9 cellular contexts compared by ENCODE assay signal in genomic region chr2:70984576-70985282, GRCh38. TPM values are rescaled to one million over a fixed set of nuclear protein-coding genes. Genes with fewer than 3 reads are reported as not detected.
A peak's percentile ranks its signal among the peaks of the same experiment; 100 is the strongest.
DNase-seq lines count a peak whose midpoint lies in the region; ATAC-seq, FAIRE-seq and TF ChIP-seq lines count a peak whose summit lies in the region.
"Had no signal": no experiment of that assay in that cellular context is flagged by ENCODE, and none has a peak within 500 bp of the region (broad histone marks: within the 10 kb centered on the region; RNA-seq: fewer than 3 reads in every experiment).

No MANE protein-coding gene starts in this region.

- peak; percentile 91 for TF ChIP-seq CTCF in GM10248 (IDR thresholded peaks at IDR 0.05; ENCODE audit: control extremely low read depth, extremely low read depth, low read depth, missing control alignments)
- peak; percentile 54 to 74 (median 61) for TF ChIP-seq CTCF in pancreas (IDR thresholded peaks at IDR 0.05)
- TF ChIP-seq CTCF in upper lobe of left lung (IDR thresholded peaks at IDR 0.05) = peak; percentile 62 to 87 (median 80)

- H3K27ac ChIP-seq in GM23248 = no peak overlapping the region
- H3K27ac ChIP-seq in pancreas = no peak overlapping the region
- H3K27ac ChIP-seq in upper lobe of left lung = no peak overlapping the region

- no peak for TF ChIP-seq POLR2A in upper lobe of left lung (IDR thresholded peaks at IDR 0.05)

- H4K20me1 ChIP-seq in GM23248 (ENCODE audit: insufficient read depth) = no peaks in the 10 kb centered on the region

- H2AFZ ChIP-seq in GM23248 = no peak overlapping the region

- H3K4me2 ChIP-seq in GM23248 (ENCODE audit: unreplicated experiment) = no peak overlapping the region

- H3K9ac ChIP-seq in GM23248 = no peak overlapping the region

- POLR2A ChIA-PET in GM10248 (lab: Yijun Ruan, JAX) = no interaction called here

- no peaks in the 10 kb centered on the region for H3F3A ChIP-seq in GM23248 (ENCODE audit: insufficient read depth)

- H3K4me3 ChIP-seq in GM23248 (no peak overlapping the region), pancreas (no peak overlapping the region), upper lobe of left lung (no peak overlapping the region)

- H3K9me3 ChIP-seq in GM23248 (ENCODE audit: low read depth) = no peaks in the 10 kb centered on the region
- no peaks in the 10 kb centered on the region for H3K9me3 ChIP-seq in pancreas
- no peaks in the 10 kb centered on the region for H3K9me3 ChIP-seq in upper lobe of left lung

- no peaks in the 10 kb centered on the region for H3K4me1 ChIP-seq in GM23248 (ENCODE audit: insufficient read depth)
- H3K4me1 ChIP-seq in pancreas = no peaks in the 10 kb centered on the region
- peaks cover 0 to 12% (median 3%) of the 10 kb centered on the region in 4 donors for H3K4me1 ChIP-seq in upper lobe of left lung

- peak; percentile 71 to 93 (median 85) for ATAC-seq in pancreas
- peak; percentile 82 to 89 for ATAC-seq in upper lobe of left lung (ENCODE audit: low FRiP score in 2 of 2)

- no peaks in the 10 kb centered on the region for H3K9me2 ChIP-seq in GM23248 (ENCODE audit: insufficient read depth)

- FAIRE-seq in pancreas (lab: Jason Lieb, UNC) = no peak

- H3K79me2 ChIP-seq in GM23248 (ENCODE audit: insufficient read depth) = 0 out of 2 replicates have a peak, but pooled peaks cover under 1% of the 10 kb centered on the region

- CTCF ChIA-PET in GM10248 (lab: Yijun Ruan, JAX) = interaction anchor here (0.6 to 16.4 kb wide), 23 partner anchors 8 to 347 kb away, joined by 3 to 172 read pairs (median 4); partner anchors contain the start of genes NAGK, TEX261 and ZNF638

- WGBS in GM23248 (ENCODE audit: low coverage in 1 of 2, low lambda C conversion rate in 2 of 2, missing lambda C conversion rate in 2 of 2), 2 experiments = 60 to 67% methylated on average over 26 to 32 of the region's 32 CpGs
- WGBS in pancreas, 2 donors = 29 to 31% methylated on average over 32 of the region's 32 CpGs
- WGBS in upper lobe of left lung, 2 donors = 38 to 45% methylated on average over 10 to 31 of the region's 32 CpGs

- no peak for TF ChIP-seq EP300 in upper lobe of left lung (IDR thresholded peaks at IDR 0.05)

- peaks cover 6% of the 10 kb centered on the region; the same call in 1 of the 2 replicates for H3K36me3 ChIP-seq in GM23248 (ENCODE audit: low read depth)
- H3K36me3 ChIP-seq in pancreas = peaks cover 4 to 29% (median 11%) of the 10 kb centered on the region in 3 donors
- peaks cover 3 to 46% (median 42%) of the 10 kb centered on the region in 4 donors for H3K36me3 ChIP-seq in upper lobe of left lung

- in situ Hi-C loops in GM23248 (cut with MboI) = no loop called here

- peak; percentile 89 for DNase-seq in GM10248 (ENCODE audit: extremely low spot score)
- DNase-seq in GM23248 = peak; percentile 61
- DNase-seq in NAMALWA (ENCODE audit: low spot score) = peak; percentile 77
- peak; percentile 94 for DNase-seq in activated CD8-positive, alpha-beta memory T cell treated with anti-CD3 and anti-CD28 coated beads, Interleukin-2, amount 50 U/mL, for 48 hours
- peak; percentile 34 for DNase-seq in fibroblast of gingiva (ENCODE audit: low read depth)
- peak in 5 of 6 donors; percentile 42 to 87 (median 71) for DNase-seq in pancreas
- peak; percentile 77 to 96 for DNase-seq in upper lobe of left lung
- DNase-seq in NCI-H1436 (lab: John Stamatoyannopoulos, UW) = no peak

- H3K27me3 ChIP-seq in GM23248 (replicated peaks; ENCODE audit: insufficient read depth) (no peaks in the 10 kb centered on the region), pancreas (no peaks in the 10 kb centered on the region), upper lobe of left lung (no peaks in the 10 kb centered on the region)

- intact Hi-C loops in pancreas (cut with DNase I) = no loop called here

RNA-seq across cellular contexts. Expression of gene ANKRD53, which starts 6.3 kb away (rescaled TPM):
- not detected in 2 replicates for total RNA-seq in GM23248 (2014; rRNA removed; shearing (Covaris generic))
- polyA plus RNA-seq in GM23248 (2016; fragmentation: Nextera tagmentation; extraction: Ambion mirVana) (0.65 and 1.2 TPM in 2 replicates), pancreas (10 to 100 TPM in 1 of 2 donors, 1 to 10 TPM in 1; 7.8 to 10.2 TPM)
- total RNA-seq in pancreas (1 to 10 TPM; 3.5 to 9.0 (median 5.6) TPM), upper lobe of left lung (10 to 100 TPM in 1 of 6 donors, 1 to 10 TPM in 2, under 1 TPM in 3; 0.26 to 10.5 (median 1.4) TPM)
- total RNA-seq: activated CD8-positive, alpha-beta memory T cell treated with anti-CD3 and anti-CD28 coated beads for 36 hours had no signal

RNA-seq across cellular contexts. Expression of gene TEX261, which starts 9.9 kb away (rescaled TPM):
- 46.9 and 64.1 TPM in 2 replicates for total RNA-seq in GM23248 (2014; rRNA removed; shearing (Covaris generic))
- 54.1 and 55.7 TPM in 2 replicates for polyA plus RNA-seq in GM23248 (2016; fragmentation: Nextera tagmentation; extraction: Ambion mirVana)
- total RNA-seq in pancreas = 10 to 100 TPM; 37.5 to 46.2 (median 43.7) TPM
- polyA plus RNA-seq in pancreas = 10 to 100 TPM; 19.0 to 24.9 TPM
- total RNA-seq in upper lobe of left lung = 10 to 100 TPM; 10.9 to 68.3 (median 33.8) TPM

RNA-seq across cellular contexts. Expression of gene ATP6V1B1, which starts 49.0 kb away (rescaled TPM):
- not detected in 2 replicates for total RNA-seq in GM23248 (2014; rRNA removed; shearing (Covaris generic))
- polyA plus RNA-seq in GM23248 (2016; fragmentation: Nextera tagmentation; extraction: Ambion mirVana) (0.60 TPM in 1 of 2 replicates, not detected in the other), pancreas (10 to 100 TPM; 10.9 to 17.0 TPM)
- total RNA-seq in pancreas (1 to 10 TPM; 1.4 to 3.1 (median 2.4) TPM), upper lobe of left lung (10 to 100 TPM in 1 of 6 donors, 1 to 10 TPM in 4, not detected in 1; 1.6 to 23.0 (median 3.2) TPM)
- total RNA-seq: activated CD8-positive, alpha-beta memory T cell treated with anti-CD3 and anti-CD28 coated beads for 36 hours had no signal
